8 cellular contexts compared by ENCODE assay signal in the genomic region with DNA sequence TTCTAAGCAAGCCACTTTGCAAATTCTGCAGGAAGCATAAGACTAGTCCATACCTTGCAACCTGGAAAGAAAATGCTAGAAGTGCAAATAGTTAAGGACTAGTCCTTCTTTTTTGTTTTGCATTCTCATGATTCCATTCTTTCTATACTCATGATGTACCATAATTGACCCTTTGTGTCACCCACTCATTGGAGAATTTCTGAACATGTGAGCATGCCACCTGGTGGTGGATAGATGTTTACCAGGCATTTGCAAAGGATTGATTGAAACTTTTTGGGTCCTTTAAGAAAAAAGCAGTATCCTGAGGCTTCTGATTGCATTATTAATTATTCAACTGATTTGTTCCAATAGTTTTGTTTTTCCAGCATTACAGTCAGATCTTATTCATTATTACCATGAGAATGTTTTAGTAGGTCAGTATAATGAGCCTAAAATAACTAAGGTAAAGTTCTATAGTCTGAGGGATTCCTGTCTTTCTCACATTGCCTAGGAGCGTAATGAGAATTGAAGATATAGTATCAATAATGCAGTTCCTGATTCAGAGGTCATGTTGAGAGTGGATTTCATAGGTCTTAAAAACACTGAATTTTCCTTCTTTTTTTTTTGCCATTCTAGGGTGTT. TPM values are rescaled to one million over a fixed set of nuclear protein-coding genes. Genes with fewer than 3 reads are reported as not detected.
DNase-seq lines count a peak whose midpoint lies in the region; ATAC-seq, FAIRE-seq and TF ChIP-seq lines count a peak whose summit lies in the region.

No MANE protein-coding gene starts in this region.

- no peak for TF ChIP-seq RAD21 in HepG2 (CRISPR knock-in tag; IDR thresholded peaks at IDR 0.05)

- H3K79me2 ChIP-seq in HepG2 (ENCODE audit: insufficient read depth, low read length) = no peaks in the 10 kb centered on the region

- ATAC-seq in HG02642 (IDR thresholded peaks at IDR 0.05; ENCODE audit: poor library complexity, unreplicated experiment) = peak; percentile 67
- no peak for ATAC-seq in body of pancreas
- ATAC-seq in HepG2 = peak; percentile 52; the same call in 2 of the 3 replicates

- no peak overlapping the region for H3K27ac ChIP-seq in body of pancreas
- H3K27ac ChIP-seq in HepG2 (ENCODE audit: extremely low read length, insufficient read depth, low read length) = no peak overlapping the region
- H3K27ac ChIP-seq in vagina = no peak overlapping the region

- FAIRE-seq in HepG2 (lab: Jason Lieb, UNC) = peak; percentile 47

- TF ChIP-seq EP300 in HepG2 (IDR thresholded peaks at IDR 0.05; ENCODE audit: low read depth in 2 of 2, low read length in 2 of 2) (no peak), HepG2 (CRISPR knock-in tag; IDR thresholded peaks at IDR 0.05; ENCODE audit: borderline replicate concordance) (no peak)

- in situ Hi-C loops in HepG2 (cut with HindIII; ENCODE audit: extremely low pct_ligation_motif_present, low pct_unique_long_range_greater_than_20kb) = no loop called here

- no peak overlapping the region for H3K4me3 ChIP-seq in BJ (ENCODE audit: low read depth, low read length)
- no peak overlapping the region for H3K4me3 ChIP-seq in GM12865 (ENCODE audit: low read depth, low read length)
- no peak overlapping the region for H3K4me3 ChIP-seq in NT2/D1 (ENCODE audit: insufficient read length, low read depth)
- no peak overlapping the region for H3K4me3 ChIP-seq in body of pancreas
- H3K4me3 ChIP-seq in HepG2 (replicated peaks in 1 of 3; ENCODE audit: insufficient read depth in 1 of 3, low read depth in 2 of 3, low read length in 3 of 3) = no peak overlapping the region
- no peak overlapping the region for H3K4me3 ChIP-seq in vagina

- DNase-seq in BJ (ENCODE audit: low read depth) (no peak), GM12865 (ENCODE audit: low read depth) (peak; percentile 63), NT2/D1 (ENCODE audit: low read depth, low spot score) (peak; percentile 27), body of pancreas (peak in 1 of 4 donors; percentile 8), HepG2 (ENCODE audit: low spot score) (peak; percentile 34), vagina (ENCODE audit: extremely low spot score in 2 of 2) (no peak), T1000 (lab: John Stamatoyannopoulos, UW) (no peak)

- intact Hi-C loops in body of pancreas (cut with DNase I) = no loop called here
- intact Hi-C loops in HepG2 (cut with micrococcal nuclease; ENCODE audit: unreplicated experiment) = loop anchor here (1.0 to 10.0 kb wide), 3 partner anchors 56 to 177 kb away; no protein-coding TSS in a partner anchor
- intact Hi-C loops in vagina (cut with DNase I) = no loop called here

- BruUV-seq in HepG2 (replicated peaks; lab: Mats Ljungman, UMichigan) = no TSS peak

- H2AFZ ChIP-seq in HepG2 (ENCODE audit: low read length) = no peak overlapping the region

- TF ChIP-seq CTCF in BJ (IDR thresholded peaks at IDR 0.05; ENCODE audit: insufficient read depth, low read depth, low read length) (peak; percentile 81), GM12865 (IDR thresholded peaks at IDR 0.05; ENCODE audit: insufficient read depth, low read depth, low read length, missing control alignments) (peak; percentile 68), body of pancreas (IDR thresholded peaks at IDR 0.05) (peak in 6 of 7 experiments; percentile 36 to 47 (median 40)), HepG2 (CRISPR knock-in tag; IDR thresholded peaks at IDR 0.05) (peak; percentile 46), vagina (IDR thresholded peaks at IDR 0.05) (peak; percentile 43 to 71 (median 57))

- H3K36me3 ChIP-seq in BJ (ENCODE audit: control insufficient read depth, insufficient read depth, low read length) = no peaks in the 10 kb centered on the region
- H3K36me3 ChIP-seq in NT2/D1 (ENCODE audit: insufficient read depth, insufficient read length, low read length) = no peaks in the 10 kb centered on the region
- no peaks in the 10 kb centered on the region for H3K36me3 ChIP-seq in body of pancreas (replicated peaks in 1 of 2; ENCODE audit: insufficient read depth in 1 of 2, low read depth in 2 of 2)
- H3K36me3 ChIP-seq in HepG2 (replicated peaks in 1 of 2; ENCODE audit: control insufficient read depth in 1 of 2, insufficient read depth in 2 of 2, low read length in 2 of 2) = no peaks in the 10 kb centered on the region
- H3K36me3 ChIP-seq in vagina = no peaks in the 10 kb centered on the region

- WGBS in body of pancreas, 2 donors = 87 to 93% methylated on average over 1 of the region's 1 CpG
- WGBS in HepG2 (ENCODE audit: low lambda C conversion rate) = 8% methylated on average over 1 of the region's 1 CpG

- H3K4me2 ChIP-seq in HepG2 (ENCODE audit: low read depth, low read length) = no peak overlapping the region

- no peaks in the 10 kb centered on the region for H3K4me1 ChIP-seq in NT2/D1 (ENCODE audit: insufficient read depth, insufficient read length)
- H3K4me1 ChIP-seq in body of pancreas = no peaks in the 10 kb centered on the region
- no peaks in the 10 kb centered on the region for H3K4me1 ChIP-seq in HepG2 (ENCODE audit: insufficient read depth, low read length)
- no peaks in the 10 kb centered on the region for H3K4me1 ChIP-seq in vagina

- CTCF ChIA-PET in BJ (lab: Yijun Ruan, JAX) = interaction anchor here (0.7 to 3.3 kb wide), 3 partner anchors 13 to 65 kb away, joined by 3 to 19 read pairs (median 4); no protein-coding TSS in a partner anchor
- CTCF ChIA-PET in HepG2 (lab: Yijun Ruan, JAX; ENCODE audit: low intra/inter-chr PET ratio, low total read pairs) = interaction anchor here (0.9 kb wide), 1 partner anchor 22 kb away, joined by 3 read pairs; no protein-coding TSS in a partner anchor

- H3K27me3 ChIP-seq in BJ (ENCODE audit: control insufficient read depth, insufficient read depth, low read length) (peaks cover 2% of the 10 kb centered on the region), NT2/D1 (ENCODE audit: insufficient read depth, insufficient read length) (no peaks in the 10 kb centered on the region), body of pancreas (no peaks in the 10 kb centered on the region), HepG2 (ENCODE audit: control insufficient read depth in 1 of 2, insufficient read depth in 2 of 2, low read length in 2 of 2) (no peaks in the 10 kb centered on the region), vagina (no peaks in the 10 kb centered on the region)

- POLR2A ChIA-PET in BJ (lab: Charles Lee) = no interaction called here
- POLR2A ChIA-PET in HepG2 (lab: Yijun Ruan, JAX) = no interaction called here

- no peaks in the 10 kb centered on the region for H4K20me1 ChIP-seq in HepG2 (ENCODE audit: insufficient read depth, low read length)

- TF ChIP-seq POLR2A in body of pancreas (IDR thresholded peaks at IDR 0.05) (no peak), HepG2 (IDR thresholded peaks at IDR 0.05; ENCODE audit: insufficient read depth in 1 of 2, low read depth in 2 of 2, low read length in 2 of 2) (no peak), vagina (IDR thresholded peaks at IDR 0.05) (no peak)

- H3K9ac ChIP-seq in NT2/D1 (ENCODE audit: insufficient read length, low read depth) = no peak overlapping the region
- H3K9ac ChIP-seq in HepG2 (ENCODE audit: insufficient read depth, low read depth, low read length) = no peak overlapping the region

- H3K9me3 ChIP-seq in NT2/D1 (ENCODE audit: insufficient read depth, low read length) (no peaks in the 10 kb centered on the region), body of pancreas (no peaks in the 10 kb centered on the region), HepG2 (ENCODE audit: low read length) (no peaks in the 10 kb centered on the region), vagina (no peaks in the 10 kb centered on the region)

TF ChIP-seq in HepG2, 621 proteins besides CTCF, POLR2A, EP300 and RAD21:
- TF ChIP-seq ZNF652 (CRISPR knock-in tag; IDR thresholded peaks at IDR 0.05; ENCODE audit: borderline replicate concordance, low read depth) (peak; percentile 66), GTF2F1 (IDR thresholded peaks at IDR 0.05; ENCODE audit: low read length) (no peak), ZNF850 (CRISPR knock-in tag; conservative IDR thresholded peaks at IDR 0.05) (no peak), ELF4 (CRISPR knock-in tag; IDR thresholded peaks at IDR 0.05; ENCODE audit: borderline replicate concordance) (no peak)

RNA-seq across cellular contexts. Expression of a gene that starts 20.2 kb away (rescaled TPM):
- polyA plus RNA-seq in BJ (2011; rRNA removed) = 11.6 and 12.6 TPM in 2 replicates
- polyA minus RNA-seq in BJ (2011; rRNA and poly(A)+ RNA removed) = 7.5 and 10.1 TPM in 2 replicates
- total RNA-seq in body of pancreas = 10 to 100 TPM in 1 of 2 donors, 1 to 10 TPM in 1; 9.2 to 13.2 TPM
- 3.3 and 8.0 TPM in 2 replicates for total RNA-seq in HepG2 (2016; rRNA removed; fragmentation: Illumina TruSeq; extraction: Trizol)
- total RNA-seq in HepG2 (2016; cell fraction: cytosol; rRNA removed; fragmentation: Illumina TruSeq; extraction: Trizol; ENCODE audit: low read depth) = 17.2 and 18.6 TPM in 2 replicates
- total RNA-seq in HepG2 (2016; cell fraction: insoluble cytoplasmic fraction; rRNA removed; fragmentation: Illumina TruSeq; extraction: Trizol) = 3.1 and 7.8 TPM in 2 replicates
- 6.8 and 7.4 TPM in 2 replicates for total RNA-seq in HepG2 (2016; cell fraction: membrane; rRNA removed; fragmentation: Illumina TruSeq; extraction: Trizol)
- total RNA-seq in HepG2 (2016; cell fraction: nucleus; rRNA removed; fragmentation: Illumina TruSeq; extraction: Trizol) = 10.5 and 11.3 TPM in 2 replicates
- 4.1 and 5.8 TPM in 2 replicates for polyA plus RNA-seq in HepG2 (2011; rRNA removed)
- 4.0 and 6.9 TPM in 2 replicates for polyA plus RNA-seq in HepG2 (2011; cell fraction: cytosol; rRNA removed)
- 8.8 and 14.0 TPM in 2 replicates for polyA plus RNA-seq in HepG2 (2011; cell fraction: nucleus; rRNA removed)
- polyA plus RNA-seq in HepG2 (2012) = 6.9 and 8.8 TPM in 2 replicates
- polyA plus RNA-seq in HepG2 (2016; cell fraction: cytosol; fragmentation: Illumina TruSeq; extraction: Trizol; ENCODE audit: low read depth) = 0.35 and 0.37 TPM in 2 replicates
- 3.8 and 4.1 TPM in 2 replicates for polyA plus RNA-seq in HepG2 (2016; cell fraction: insoluble cytoplasmic fraction; fragmentation: Illumina TruSeq; extraction: Trizol; ENCODE audit: low read depth)
- 1.00 and 1.1 TPM in 2 replicates for polyA plus RNA-seq in HepG2 (2016; cell fraction: membrane; fragmentation: Illumina TruSeq; extraction: Trizol; ENCODE audit: low read depth)
- polyA plus RNA-seq in HepG2 (2016; cell fraction: nucleus; fragmentation: Illumina TruSeq; extraction: Trizol; ENCODE audit: insufficient read depth, low read depth) = 12.4 and 14.3 TPM in 2 replicates
- polyA minus RNA-seq in HepG2 (2011; rRNA and poly(A)+ RNA removed; ENCODE audit: low replicate concordance) = 35.4 and 74.5 TPM in 2 replicates
- 27.0 and 28.7 TPM in 2 replicates for polyA minus RNA-seq in HepG2 (2011; cell fraction: cytosol; rRNA and poly(A)+ RNA removed)
- polyA minus RNA-seq in HepG2 (2011; cell fraction: nucleus; rRNA and poly(A)+ RNA removed) = 32.8 and 47.2 TPM in 2 replicates
- 26.5 TPM for total RNA-seq in vagina

Comparison
In these comparisons a context has a peak if more than half of its experiments do, and no peak if none do; other contexts are left out.
1. DNase-seq: peak in GM12865 (single experiment), NT2/D1 (single experiment) and HepG2 (single experiment); none in BJ (single experiment), vagina (0 of 2) and T1000 (single experiment).
2. Peak in every context shown above with its lines, with median percentiles within 50 percentile points of each other: CTCF ChIP-seq.